In genomic region chr1:83857108-83857507, GRCh38 we compare ENCODE assay signal across 10 cellular contexts.
DNase-seq lines count a peak whose midpoint lies in the region; ATAC-seq, FAIRE-seq and TF ChIP-seq lines count a peak whose summit lies in the region.
"Had no signal": no experiment of that assay in that cellular context is flagged by ENCODE, and none has a peak within 500 bp of the region (broad histone marks: within the 10 kb centered on the region; RNA-seq: fewer than 3 reads in every experiment).

No MANE protein-coding gene starts in this region.

- H3K9ac ChIP-seq in endothelial cell of umbilical vein (replicated peaks; ENCODE audit: extremely low read depth, insufficient read depth, low read length), result no peak overlapping the region

- CTCF ChIA-PET in endothelial cell of umbilical vein (lab: Charles Lee), result no interaction called here

- intact Hi-C loops in endothelial cell of umbilical vein (cut with micrococcal nuclease) (no loop called here), sciatic nerve (cut with DNase I) (no loop called here)

- no peaks in the 10 kb centered on the region for H4K20me1 ChIP-seq in endothelial cell of umbilical vein (replicated peaks; ENCODE audit: control insufficient read depth, extremely low read depth, insufficient read depth, low read length)

- no peak for TF ChIP-seq CTCF in endothelial cell of umbilical vein (IDR thresholded peaks at IDR 0.05; ENCODE audit: extremely low read depth in 1 of 2, insufficient read depth in 1 of 2, low read depth in 1 of 2, low read length in 2 of 2)

- H3K79me2 ChIP-seq in endothelial cell of umbilical vein (ENCODE audit: control insufficient read depth, insufficient read depth, low read length), result no peaks in the 10 kb centered on the region

- TF ChIP-seq POLR2A in endothelial cell of umbilical vein (IDR thresholded peaks at IDR 0.05; ENCODE audit: low read depth, low read length), result no peak

- no peaks in the 10 kb centered on the region for H3K36me3 ChIP-seq in endothelial cell of umbilical vein (ENCODE audit: control insufficient read depth in 2 of 2, extremely low read depth in 1 of 2, insufficient read depth in 2 of 2, low read length in 2 of 2)

- POLR2A ChIA-PET in endothelial cell of umbilical vein (lab: Charles Lee), result no interaction called here

- no TSS peak for BruUV-seq in endothelial cell of umbilical vein (replicated peaks; lab: Mats Ljungman, UMichigan)

- no peaks in the 10 kb centered on the region for H3K9me1 ChIP-seq in endothelial cell of umbilical vein (replicated peaks; ENCODE audit: control insufficient read depth, extremely low read depth, insufficient read depth, low read length)

- ATAC-seq in sciatic nerve, result peak; percentile 55
- no peak for ATAC-seq in GM18498 (IDR thresholded peaks at IDR 0.05; ENCODE audit: unreplicated experiment)

- no peak for FAIRE-seq in endothelial cell of umbilical vein (lab: Jason Lieb, UNC)

- no peak overlapping the region for H3K4me2 ChIP-seq in endothelial cell of umbilical vein (ENCODE audit: insufficient read depth, low read length)

- H3K4me1 ChIP-seq in endothelial cell of umbilical vein (ENCODE audit: control insufficient read depth, extremely low read depth, insufficient read depth, low read length), result no peaks in the 10 kb centered on the region

- no peak overlapping the region for H3K27ac ChIP-seq in endothelial cell of umbilical vein (ENCODE audit: insufficient read depth, low read depth, low read length)

- H3K4me3 ChIP-seq in endothelial cell of umbilical vein (replicated peaks in 1 of 3; ENCODE audit: insufficient read depth in 1 of 3, low read depth in 1 of 3, low read length in 3 of 3), result no peak overlapping the region

- H2AFZ ChIP-seq in endothelial cell of umbilical vein (ENCODE audit: low read depth, low read length), result no peak overlapping the region

- H3K9me3 ChIP-seq in endothelial cell of umbilical vein (replicated peaks; ENCODE audit: control insufficient read depth, insufficient read depth, low read length), result no peaks in the 10 kb centered on the region

- peak; percentile 47 for DNase-seq in NCI-H1092 treated with DMSO at 0.1 percent for 48 hours (lab: John Stamatoyannopoulos, UW)
- DNase-seq in NCI-H1092 (lab: John Stamatoyannopoulos, UW), result no peak
- peak; percentile 58 for DNase-seq in NCI-H446 treated with DMSO at 0.1 percent for 48 hours (lab: John Stamatoyannopoulos, UW)
- peak; percentile 24 for DNase-seq in endothelial cell of umbilical vein (ENCODE audit: low read depth, low spot score)
- no peak for DNase-seq in sciatic nerve (ENCODE audit: low spot score)
- no peak for DNase-seq in mucosa of gallbladder (ENCODE audit: low spot score)
- no peak for DNase-seq in activated CD4-positive, alpha-beta T cell treated with anti-CD3 and anti-CD28 coated beads, Interleukin-2, amount 50 U/mL, for 48 hours
- DNase-seq: activated effector memory CD4-positive, alpha-beta T cell treated with Interleukin-2 at 50 U/mL for 16 hours; naive B cell had no signal

- dilution Hi-C loops in endothelial cell of umbilical vein (cut with MboI; ENCODE audit: extremely low pct_ligation_motif_present, low sequenced_read_pairs), result no loop called here

- no peaks in the 10 kb centered on the region for H3K27me3 ChIP-seq in endothelial cell of umbilical vein (ENCODE audit: control insufficient read depth in 2 of 2, insufficient read depth in 2 of 2, low read length in 2 of 2)

TF ChIP-seq in endothelial cell of umbilical vein, 7 proteins besides CTCF, POLR2A, EP300 and RAD21:
- TF ChIP-seq POLR2AphosphoS5 (IDR thresholded peaks at IDR 0.05; ENCODE audit: insufficient read depth, low read depth, low read length) (no peak), MAX (IDR thresholded peaks at IDR 0.05; ENCODE audit: insufficient read depth, insufficient read length) (no peak), MYC (IDR thresholded peaks at IDR 0.05; ENCODE audit: low read depth, low read length) (no peak), GATA2 (IDR thresholded peaks at IDR 0.05; ENCODE audit: insufficient read depth, insufficient read length, low read depth, low read length) (no peak), JUN (IDR thresholded peaks at IDR 0.05; ENCODE audit: borderline replicate concordance, insufficient read depth, insufficient read length, low read depth) (no peak), EZH2 (IDR thresholded peaks at IDR 0.05; ENCODE audit: borderline replicate concordance, low read depth, low read length, severe bottlenecking) (no peak), FOS (IDR thresholded peaks at IDR 0.05; ENCODE audit: borderline replicate concordance, insufficient read depth, low read length) (no peak)

Comparison
In these comparisons a context has a peak if more than half of its experiments do, and no peak if none do; other contexts are left out.
1. DNase-seq: peak in NCI-H1092 treated with DMSO at 0.1 percent for 48 hours (single experiment), NCI-H446 treated with DMSO at 0.1 percent for 48 hours (single experiment) and endothelial cell of umbilical vein (single experiment); none in NCI-H1092 (single experiment), sciatic nerve (single experiment), mucosa of gallbladder (single experiment) and activated CD4-positive, alpha-beta T cell treated with anti-CD3 and anti-CD28 coated beads, Interleukin-2, amount 50 U/mL, for 48 hours (0 of 2).